Comparison of ENCODE assay signal across 8 cellular contexts in the genomic region with DNA sequence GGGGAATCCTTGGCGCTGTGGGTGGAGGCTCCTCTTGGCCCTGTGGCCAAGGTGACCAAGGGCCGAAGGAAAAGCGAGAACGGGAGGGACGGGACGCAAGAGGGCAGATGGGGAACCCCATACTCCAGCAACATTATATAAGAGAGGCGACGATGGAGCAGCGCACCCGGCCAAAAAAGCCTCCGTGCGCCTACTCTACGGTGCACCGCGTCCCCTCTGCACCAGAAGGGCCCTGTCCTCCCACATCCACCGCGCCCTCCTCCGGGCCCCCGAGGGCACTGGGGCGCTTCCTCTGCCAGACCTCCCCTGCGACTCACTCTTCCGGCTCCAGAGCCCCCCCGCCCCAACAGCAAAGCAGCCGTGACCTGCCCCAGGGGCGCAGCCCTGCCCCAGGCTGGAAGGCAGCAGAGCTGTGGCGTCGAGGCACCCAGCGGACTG. TPM values are rescaled to one million over a fixed set of nuclear protein-coding genes. Genes with fewer than 3 reads are reported as not detected.
DNase-seq lines count a peak whose midpoint lies in the region; ATAC-seq and TF ChIP-seq lines count a peak whose summit lies in the region.

No MANE protein-coding gene starts in this region.

- H3K9me3 ChIP-seq in PC-9 (ENCODE audit: insufficient read depth, low read depth): no peaks in the 10 kb centered on the region

- peak overlapping the region; percentile 74 for H3K4me2 ChIP-seq in PC-9

- BruUV-seq in PC-9 (replicated peaks; lab: Mats Ljungman, UMichigan): no TSS peak

- no peak for TF ChIP-seq POLR2A in lower leg skin (IDR thresholded peaks at IDR 0.05)

- WGBS in lower leg skin, 2 donors: 5 to 6% methylated on average over 27 of the region's 28 CpGs

- TF ChIP-seq CTCF in PC-9 (conservative IDR thresholded peaks at IDR 0.05) (no peak), astrocyte of the spinal cord (IDR thresholded peaks at IDR 0.05; ENCODE audit: low read depth, low read length) (no peak), lower leg skin (IDR thresholded peaks at IDR 0.05) (no peak)

- DNase-seq in PC-9 (peak in 1 of 2 experiments; percentile 55), astrocyte of the spinal cord (ENCODE audit: low read depth, low spot score) (no peak), lower leg skin (ENCODE audit: low spot score in 2 of 2) (peak in 1 of 2 donors; percentile 86), NCI-H1930 (lab: John Stamatoyannopoulos, UW) (no peak), NCI-H2227 treated with DMSO at 0.1 percent for 48 hours (lab: John Stamatoyannopoulos, UW) (no peak)
- DNase-seq in stimulated activated CD8-positive, alpha-beta memory T cell treated with anti-CD3 and anti-CD28 coated beads, Interleukin-4, amount 100 ng/mL, for 48 hours: peak; percentile 67

- no peaks in the 10 kb centered on the region for H3K36me3 ChIP-seq in PC-9 (ENCODE audit: low read depth)

- peak overlapping the region; percentile 54; the same call in 1 of the 2 replicates for H3K4me3 ChIP-seq in PC-9
- peak overlapping the region; percentile 17 for H3K4me3 ChIP-seq in astrocyte of the spinal cord (ENCODE audit: low read depth, low read length)
- H3K4me3 ChIP-seq in lower leg skin (ENCODE audit: low read depth, poor library complexity, severe bottlenecking): peak overlapping the region; percentile 53

- no peaks in the 10 kb centered on the region for H3F3A ChIP-seq in PC-9 (ENCODE audit: insufficient read depth, low read depth)

- in situ Hi-C loops in astrocyte of the spinal cord (cut with HindIII; ENCODE audit: low sequenced_read_pairs): no loop called here

- 0 out of 2 replicates have a peak, but pooled peaks cover 6% of the 10 kb centered on the region for H3K4me1 ChIP-seq in PC-9 (replicated peaks; ENCODE audit: insufficient read depth)

- H3K79me2 ChIP-seq in PC-9 (ENCODE audit: low read depth): no peaks in the 10 kb centered on the region

- ATAC-seq in GM18499 (IDR thresholded peaks at IDR 0.05; ENCODE audit: insufficient read depth, unreplicated experiment): peak; percentile 25
- peak; percentile 28 for ATAC-seq in HG02623 (IDR thresholded peaks at IDR 0.05; ENCODE audit: unreplicated experiment)

- H3K9me2 ChIP-seq in PC-9 (ENCODE audit: insufficient read depth): no peaks in the 10 kb centered on the region

- CTCF ChIA-PET in PC-9 (lab: Charles Lee): no interaction called here

- no peaks in the 10 kb centered on the region for H3K27me3 ChIP-seq in PC-9 (ENCODE audit: insufficient read depth, low read depth)

- no peak overlapping the region for H3K27ac ChIP-seq in PC-9

- peak overlapping the region; percentile 88; the same call in 1 of the 2 replicates for H2AFZ ChIP-seq in PC-9

- no peaks in the 10 kb centered on the region for H4K20me1 ChIP-seq in PC-9 (ENCODE audit: insufficient read depth)

- intact Hi-C loops in PC-9 (cut with micrococcal nuclease; ENCODE audit: unreplicated experiment): loop anchor here (2.0 kb wide), 1 partner anchor 57 kb away; no protein-coding TSS in a partner anchor
- intact Hi-C loops in lower leg skin (cut with DNase I; ENCODE audit: low total_unique reads): no loop called here

- POLR2A ChIA-PET in PC-9 (lab: Charles Lee; ENCODE audit: unreplicated experiment): interaction anchor here (0.7 kb wide), 1 partner anchor 389 kb away, joined by 3 read pairs; no protein-coding TSS in a partner anchor

RNA-seq across cellular contexts. Expression of a gene that starts 0.4 kb away (rescaled TPM):
- 10.6 and 14.4 TPM in 2 replicates for total RNA-seq in PC-9 (2021)
- 10 to 100 TPM in 2 of 4 donors, 1 to 10 TPM in 2; 5.5 to 23.7 (median 13.0) TPM for total RNA-seq in lower leg skin
